12 cellular contexts compared by ENCODE assay signal in the genomic region with DNA sequence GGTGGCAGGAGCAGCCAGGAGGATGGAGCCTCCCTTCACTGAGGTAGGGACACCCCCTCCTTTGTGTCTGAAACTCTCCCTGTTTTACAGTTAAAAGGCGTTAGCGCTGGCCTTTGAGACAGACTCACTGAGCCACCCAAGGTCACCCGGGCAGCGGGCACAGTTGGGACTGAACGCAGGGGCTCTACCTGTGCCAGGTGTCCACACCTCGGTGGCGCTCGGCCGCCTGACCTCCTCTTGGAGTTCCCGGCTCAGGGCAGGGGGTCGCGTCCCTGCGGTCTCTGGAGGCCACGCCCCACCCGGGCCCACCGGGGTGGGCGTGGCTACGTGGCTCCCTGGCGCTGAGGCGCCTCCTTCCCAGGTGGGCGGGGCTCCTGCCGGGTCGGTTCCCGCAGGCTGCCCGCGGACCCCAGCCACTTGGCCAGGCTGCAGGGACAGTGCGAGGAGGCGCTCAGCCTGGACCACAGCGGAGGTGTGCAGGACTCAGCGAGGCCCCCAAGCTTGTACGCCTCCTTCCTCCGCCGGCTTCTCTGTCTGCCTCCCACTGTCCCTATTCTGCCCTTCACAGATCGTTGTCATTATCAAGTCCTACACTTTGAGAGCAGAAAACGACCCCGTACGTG. TPM values are rescaled to one million over a fixed set of nuclear protein-coding genes. Genes with fewer than 3 reads are reported as not detected.
DNase-seq lines count a peak whose midpoint lies in the region; ATAC-seq and TF ChIP-seq lines count a peak whose summit lies in the region.
"Had no signal": no experiment of that assay in that cellular context is flagged by ENCODE, and none has a peak within 500 bp of the region (broad histone marks: within the 10 kb centered on the region; RNA-seq: fewer than 3 reads in every experiment).

No MANE protein-coding gene starts in this region.

- no peaks in the 10 kb centered on the region for H3K36me3 Mint-ChIP-seq in CD4-positive, alpha-beta memory T cell

- peaks cover 15% of the 10 kb centered on the region for H3K27me3 ChIP-seq in CD4-positive, alpha-beta memory T cell (ENCODE audit: insufficient read depth, low read length)
- H3K27me3 ChIP-seq in esophagus muscularis mucosa = peaks cover 0 to 76% (median 19%) of the 10 kb centered on the region in 4 donors
- no peaks in the 10 kb centered on the region for H3K27me3 ChIP-seq in parathyroid adenoma (ENCODE audit: control insufficient read depth, insufficient read depth, low read length)

- TF ChIP-seq CTCF in esophagus muscularis mucosa (IDR thresholded peaks at IDR 0.05) = no peak
- TF ChIP-seq CTCF in parathyroid adenoma (IDR thresholded peaks at IDR 0.05) = no peak

- no peak overlapping the region for H3K4me2 ChIP-seq in parathyroid adenoma (ENCODE audit: low read length)

- H3K79me2 ChIP-seq in parathyroid adenoma = no peaks in the 10 kb centered on the region

- no peak overlapping the region for H3K9ac ChIP-seq in parathyroid adenoma

- peaks cover 10 to 18% (median 13%) of the 10 kb centered on the region in 4 donors for H3K4me1 Mint-ChIP-seq in CD4-positive, alpha-beta memory T cell

- H3K4me3 Mint-ChIP-seq in CD4-positive, alpha-beta memory T cell = peak overlapping the region; percentile 76 to 89 (median 81)

- H3K27ac Mint-ChIP-seq in CD4-positive, alpha-beta memory T cell = peak overlapping the region in 1 of 7 donors; percentile 42

- POLR2A ChIA-PET in CD4-positive, alpha-beta memory T cell (lab: Charles Lee; ENCODE audit: partially characterized antibody) = no interaction called here
- POLR2A ChIA-PET in HEK293T (lab: Yijun Ruan, JAX) = no interaction called here

- H3K4me1 ChIP-seq in CD4-positive, alpha-beta memory T cell (ENCODE audit: insufficient read depth, low read length) = peaks cover 13% of the 10 kb centered on the region
- H3K4me1 ChIP-seq in esophagus muscularis mucosa = peaks cover 7 to 11% (median 11%) of the 10 kb centered on the region in 4 donors
- H3K4me1 ChIP-seq in parathyroid adenoma = no peaks in the 10 kb centered on the region

- peaks cover 41 to 47% of the 10 kb centered on the region in 2 donors for H3K27me3 Mint-ChIP-seq in CD4-positive, alpha-beta memory T cell

- ATAC-seq in HG03175 (IDR thresholded peaks at IDR 0.05; ENCODE audit: unreplicated experiment) (no peak), HG03469 (IDR thresholded peaks at IDR 0.05; ENCODE audit: unreplicated experiment) (no peak)

- no peaks in the 10 kb centered on the region for H3K9me3 ChIP-seq in CD4-positive, alpha-beta memory T cell (ENCODE audit: control insufficient read depth in 1 of 2, low read length in 2 of 2)
- H3K9me3 ChIP-seq in esophagus muscularis mucosa (peaks cover 0 to 3% (median 1%) of the 10 kb centered on the region in 4 donors), parathyroid adenoma (ENCODE audit: control insufficient read depth, low read length) (no peaks in the 10 kb centered on the region)

- no peak overlapping the region for H3K27ac ChIP-seq in CD4-positive, alpha-beta memory T cell (ENCODE audit: low read depth, low read length)
- H3K27ac ChIP-seq in esophagus muscularis mucosa (replicated peaks in 1 of 4) (no peak overlapping the region), parathyroid adenoma (no peak overlapping the region)
- H3K27ac ChIP-seq: brain microvascular endothelial cell had no signal

- no peaks in the 10 kb centered on the region for H3K36me3 ChIP-seq in CD4-positive, alpha-beta memory T cell (ENCODE audit: insufficient read depth, low read length)
- H3K36me3 ChIP-seq in esophagus muscularis mucosa (no peaks in the 10 kb centered on the region), parathyroid adenoma (ENCODE audit: control insufficient read depth, insufficient read depth, low read length) (no peaks in the 10 kb centered on the region)
- H3K36me3 ChIP-seq: brain microvascular endothelial cell had no signal

- CTCF ChIA-PET in CD4-positive, alpha-beta memory T cell (lab: Charles Lee; ENCODE audit: partially characterized antibody) = no interaction called here
- CTCF ChIA-PET in HEK293T (lab: Yijun Ruan, JAX) = no interaction called here

- peak overlapping the region in 1 of 2 donors; percentile 1 for H3K4me3 ChIP-seq in CD4-positive, alpha-beta memory T cell (ENCODE audit: low read length in 2 of 2)
- H3K4me3 ChIP-seq in esophagus muscularis mucosa (peak overlapping the region in 3 of 4 donors; percentile 20 to 32 (median 22)), parathyroid adenoma (ENCODE audit: low read depth, low read length) (no peak overlapping the region)

- no peak for DNase-seq in CD4-positive, alpha-beta memory T cell
- DNase-seq in NCI-H2227 (lab: John Stamatoyannopoulos, UW; ENCODE audit: unreplicated experiment) (peak; percentile 71), esophagus muscularis mucosa (ENCODE audit: extremely low spot score) (no peak), HEK293T (ENCODE audit: extremely low spot score) (no peak), hippocampal formation (lab: John Stamatoyannopoulos, UW) (no peak)
- DNase-seq: brain microvascular endothelial cell; NK-92 treated with Interleukin-12 subunit alpha and Interleukin-12 subunit beta, amount 100 ng/mL, for 24 hours; occipital lobe had no signal

- TF ChIP-seq POLR2A in esophagus muscularis mucosa (IDR thresholded peaks at IDR 0.05; ENCODE audit: low read depth) = no peak

- H3K9me3 Mint-ChIP-seq in CD4-positive, alpha-beta memory T cell = peaks cover 0 to 12% (median 6%) of the 10 kb centered on the region in 8 donors

- H2AFZ ChIP-seq in parathyroid adenoma = peak overlapping the region; percentile 10

- WGBS in esophagus muscularis mucosa = 6% methylated on average over 16 of the region's 37 CpGs

- TF ChIP-seq EP300 in esophagus muscularis mucosa (IDR thresholded peaks at IDR 0.05) = no peak

- intact Hi-C loops in CD4-positive, alpha-beta memory T cell (cut with micrococcal nuclease) = no loop called here
- intact Hi-C loops in esophagus muscularis mucosa (cut with DNase I) = no loop called here

TF ChIP-seq in HEK293T, 16 proteins besides CTCF, POLR2A, EP300 and RAD21:
- no peak for TF ChIP-seq L3MBTL2 (conservative IDR thresholded peaks at IDR 0.05)
- no peak for TF ChIP-seq SP1 (IDR thresholded peaks at IDR 0.05)
- TF ChIP-seq HDGF (IDR thresholded peaks at IDR 0.05; ENCODE audit: borderline replicate concordance) = no peak
- TF ChIP-seq LEF1 (IDR thresholded peaks at IDR 0.05; ENCODE audit: borderline replicate concordance) = no peak
- no peak for TF ChIP-seq FOXK2 (IDR thresholded peaks at IDR 0.05)
- no peak for TF ChIP-seq SUZ12 (IDR thresholded peaks at IDR 0.05)
- no peak for TF ChIP-seq ELF4 (IDR thresholded peaks at IDR 0.05)
- no peak for TF ChIP-seq PKNOX1 (IDR thresholded peaks at IDR 0.05)

RNA-seq across cellular contexts. Expression of gene LEP, which starts 39.9 kb away (rescaled TPM):
- not detected for total RNA-seq in CD4-positive, alpha-beta memory T cell
- not detected for polyA plus RNA-seq in CD4-positive, alpha-beta memory T cell
- total RNA-seq in esophagus muscularis mucosa = not detected
- total RNA-seq: G401, occipital lobe had no signal
